ENCODE assay signal across 23 cellular contexts in genomic region chr6:125004198-125004597, GRCh38. TPM values are rescaled to one million over a fixed set of nuclear protein-coding genes. Genes with fewer than 3 reads are reported as not detected.
DNase-seq lines count a peak whose midpoint lies in the region; ATAC-seq, FAIRE-seq and TF ChIP-seq lines count a peak whose summit lies in the region.
"Had no signal": no experiment of that assay in that cellular context is flagged by ENCODE, and none has a peak within 500 bp of the region (broad histone marks: within the 10 kb centered on the region; RNA-seq: fewer than 3 reads in every experiment).

No MANE protein-coding gene starts in this region.

- H2AFZ ChIP-seq in neural progenitor cell (replicated peaks) = no peak overlapping the region
- H2AFZ ChIP-seq: GM23338 had no signal

- peaks cover 16% of the 10 kb centered on the region for H3K9me3 Mint-ChIP-seq in neural progenitor cell
- H3K9me3 Mint-ChIP-seq: central memory CD8-positive, alpha-beta T cell had no signal

- peaks cover 22% of the 10 kb centered on the region for H3F3A ChIP-seq in neural progenitor cell (ENCODE audit: low read depth)

- no peak overlapping the region for H3K9ac ChIP-seq in neural progenitor cell

- DNase-seq in DMS79 treated with DMSO at 0.1 percent for 48 hours (lab: John Stamatoyannopoulos, UW) (peak; percentile 50), HTR-8/SVneo (ENCODE audit: insufficient read length, low spot score) (no peak), astrocyte of the hippocampus (ENCODE audit: low read depth, low spot score) (peak; percentile 66), neural progenitor cell (ENCODE audit: low spot score) (no peak), HT-29 (ENCODE audit: low spot score) (no peak), mucosa of gallbladder (ENCODE audit: low spot score) (no peak)
- DNase-seq: activated CD4-positive, CD25-positive, alpha-beta regulatory T cell treated with anti-CD3 and anti-CD28 coated beads, Interleukin-2, amount 50 U/mL, for 72 hours; activated CD8-positive, alpha-beta memory T cell treated with anti-CD3 and anti-CD28 coated beads, Interleukin-2, amount 10 ng/mL, durations not matched to agents 7 days and 5 days; adrenal gland; effector CD4-positive, alpha-beta T cell; Karpas-422; NCI-H1436; SJCRH30; stimulated activated CD4-positive, alpha-beta T cell treated with anti-CD3 and anti-CD28 coated beads, Interleukin-4, amount 100 ng/mL, for 1 hour; T-helper 2 cell had no signal

- no peaks in the 10 kb centered on the region for H3K79me2 ChIP-seq in neural progenitor cell (ENCODE audit: low read depth)

- H3K4me1 ChIP-seq in neural progenitor cell = peaks cover 33% of the 10 kb centered on the region

- FAIRE-seq in HTR-8/SVneo (lab: Jason Lieb, UNC) = peak; percentile 26
- FAIRE-seq: islet of Langerhans had no signal

- peak overlapping the region; percentile 43 for H3K27ac Mint-ChIP-seq in neural progenitor cell
- H3K27ac Mint-ChIP-seq: activated CD8-positive, alpha-beta memory T cell treated with anti-CD3 and anti-CD28 coated beads, Interleukin-2, amount 10 ng/mL, durations not matched to agents 7 days and 5 days; B cell; GM23338 had no signal

- H3K27me3 ChIP-seq in neural progenitor cell = no peaks in the 10 kb centered on the region
- H3K27me3 ChIP-seq: adrenal gland, esophagus muscularis mucosa, neutrophil, SJCRH30 had no signal

- ATAC-seq in HG03139 (IDR thresholded peaks at IDR 0.05; ENCODE audit: unreplicated experiment) = no peak
- no peak for ATAC-seq in HG02798 (IDR thresholded peaks at IDR 0.05; ENCODE audit: poor library complexity, unreplicated experiment)
- ATAC-seq: activated CD8-positive, alpha-beta memory T cell treated with anti-CD3 and anti-CD28 coated beads, Interleukin-2, amount 10 ng/mL, durations not matched to agents 7 days and 5 days; GM23338 had no signal

- H4K20me1 ChIP-seq in neural progenitor cell (ENCODE audit: low read depth) = peaks cover 23% of the 10 kb centered on the region

- no peak for TF ChIP-seq CTCF in neural progenitor cell (IDR thresholded peaks at IDR 0.05)

- no peak overlapping the region for H3K27ac ChIP-seq in neural progenitor cell
- H3K27ac ChIP-seq: adrenal gland, esophagus muscularis mucosa, neutrophil, SJCRH30 had no signal

- H3K27me3 Mint-ChIP-seq in neural progenitor cell (ENCODE audit: insufficient read depth, low read depth) = no peaks in the 10 kb centered on the region
- H3K27me3 Mint-ChIP-seq: activated CD8-positive, alpha-beta memory T cell treated with anti-CD3 and anti-CD28 coated beads, Interleukin-2, amount 10 ng/mL, durations not matched to agents 7 days and 5 days; B cell; central memory CD8-positive, alpha-beta T cell had no signal

- H3K4me2 ChIP-seq in neural progenitor cell = no peak overlapping the region
- H3K4me2 ChIP-seq: GM23338 had no signal

- H3K4me1 Mint-ChIP-seq in neural progenitor cell = peaks cover 33% of the 10 kb centered on the region
- H3K4me1 Mint-ChIP-seq: activated CD8-positive, alpha-beta memory T cell treated with anti-CD3 and anti-CD28 coated beads, Interleukin-2, amount 10 ng/mL, durations not matched to agents 7 days and 5 days; B cell; central memory CD8-positive, alpha-beta T cell had no signal

- no peaks in the 10 kb centered on the region for H3K9me3 ChIP-seq in neural progenitor cell (ENCODE audit: low read depth)
- H3K9me3 ChIP-seq: adrenal gland, esophagus muscularis mucosa, neutrophil, SJCRH30 had no signal

- H3K36me3 Mint-ChIP-seq in neural progenitor cell = peaks cover 9% of the 10 kb centered on the region

- H3K4me3 ChIP-seq in neural progenitor cell = no peak overlapping the region
- H3K4me3 ChIP-seq: adrenal gland, esophagus muscularis mucosa, GM23338, SJCRH30 had no signal

- no peak overlapping the region for H3K4me3 Mint-ChIP-seq in neural progenitor cell
- H3K4me3 Mint-ChIP-seq: activated CD8-positive, alpha-beta memory T cell treated with anti-CD3 and anti-CD28 coated beads, Interleukin-2, amount 10 ng/mL, durations not matched to agents 7 days and 5 days; B cell; central memory CD8-positive, alpha-beta T cell; GM23338 had no signal

- H3K36me3 ChIP-seq in neural progenitor cell = no peaks in the 10 kb centered on the region
- H3K36me3 ChIP-seq: adrenal gland, esophagus muscularis mucosa, neutrophil had no signal

RNA-seq across cellular contexts. Expression of gene RNF217, which starts 42.0 kb away (rescaled TPM):
- 13.2 and 24.1 TPM in 2 replicates for total RNA-seq in neural progenitor cell (ENCODE audit: low replicate concordance)
- not detected in 2 replicates for total RNA-seq in HT-29 (2014; rRNA removed; shearing (Covaris generic))
- total RNA-seq in mucosa of gallbladder = 32.1 TPM
- total RNA-seq: B cell had no signal

Comparison
In these comparisons a context has a peak if more than half of its experiments do, and no peak if none do; other contexts are left out.
1. DNase-seq: peak in DMS79 treated with DMSO at 0.1 percent for 48 hours (single experiment) and astrocyte of the hippocampus (single experiment); none in HTR-8/SVneo (single experiment), neural progenitor cell (single experiment), HT-29 (single experiment) and mucosa of gallbladder (single experiment).
2. RNA of gene RNF217, which starts 42.0 kb away (total RNA-seq): 32.1 TPM in mucosa of gallbladder (single experiment) and 13.2 to 24.1 TPM in neural progenitor cell; not detected in HT-29; every median in the first group is over 10 times any median in the second.